ENCODE assay signal across 20 cellular contexts in the genomic region with DNA sequence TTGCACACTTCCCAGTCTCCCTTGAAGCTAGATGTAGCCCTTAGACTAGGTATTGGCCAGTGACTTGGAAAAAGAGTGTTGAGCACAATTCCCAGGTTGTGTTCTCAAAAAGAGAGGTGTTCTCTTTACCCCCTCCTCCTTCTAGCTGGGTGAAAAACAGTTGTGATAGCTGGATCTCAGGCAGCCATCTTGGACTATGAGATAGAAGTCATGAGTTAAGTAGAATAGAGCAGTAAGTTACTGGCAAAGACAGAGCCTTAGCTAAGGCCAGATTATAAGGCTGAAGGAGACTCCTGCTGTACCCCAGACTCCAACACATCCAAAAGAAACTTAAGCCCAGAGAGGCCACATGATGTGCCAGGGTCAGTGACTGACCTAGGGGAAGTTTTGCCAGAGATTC. TPM values are rescaled to one million over a fixed set of nuclear protein-coding genes. Genes with fewer than 3 reads are reported as not detected.
"Had no signal": no experiment of that assay in that cellular context is flagged by ENCODE, and none has a peak within 500 bp of the region (broad histone marks: within the 10 kb centered on the region; RNA-seq: fewer than 3 reads in every experiment).

No MANE protein-coding gene starts in this region.

- H3K9me3 Mint-ChIP-seq: activated naive CD4-positive, alpha-beta T cell treated with anti-CD3 and anti-CD28 coated beads, Interleukin-2, amount 10 ng/mL, durations not matched to agents 7 days and 5 days; activated T-cell treated with anti-CD3 and anti-CD28 coated beads, Interleukin-2, amount 50 U/mL, for 24 hours; stimulated activated effector memory CD8-positive, alpha-beta T cell treated with anti-CD3 and anti-CD28 coated beads, Interleukin-12 subunit alpha, Interleukin-12 subunit beta, amount 100 ng/mL, for 72 hours had no signal

- H3K27ac Mint-ChIP-seq: activated CD4-positive, alpha-beta memory T cell treated with anti-CD3 and anti-CD28 coated beads for 36 hours; activated CD4-positive, alpha-beta T cell treated with anti-CD3 and anti-CD28 coated beads for 36 hours; activated CD8-positive, alpha-beta memory T cell treated with anti-CD3 and anti-CD28 coated beads, Interleukin-2, amount 10 ng/mL, durations not matched to agents 7 days and 5 days; activated naive CD4-positive, alpha-beta T cell treated with anti-CD3 and anti-CD28 coated beads, Interleukin-2, amount 10 ng/mL, durations not matched to agents 7 days and 5 days; activated T-cell treated with anti-CD3 and anti-CD28 coated beads, Interleukin-2, amount 50 U/mL, for 24 hours; stimulated activated effector memory CD8-positive, alpha-beta T cell treated with anti-CD3 and anti-CD28 coated beads, Interleukin-12 subunit alpha, Interleukin-12 subunit beta, amount 100 ng/mL, for 72 hours had no signal

- H3K36me3 ChIP-seq: esophagus squamous epithelium, neutrophil, thyroid gland had no signal

- ATAC-seq: activated CD4-positive, alpha-beta T cell treated with anti-CD3 and anti-CD28 coated beads for 36 hours; activated CD8-positive, alpha-beta memory T cell treated with anti-CD3 and anti-CD28 coated beads, Interleukin-2, amount 10 ng/mL, durations not matched to agents 7 days and 5 days; stimulated activated effector memory CD8-positive, alpha-beta T cell treated with anti-CD3 and anti-CD28 coated beads, Interleukin-12 subunit alpha, Interleukin-12 subunit beta, amount 100 ng/mL, for 72 hours had no signal

- H3K4me1 Mint-ChIP-seq: activated CD4-positive, alpha-beta T cell treated with anti-CD3 and anti-CD28 coated beads for 36 hours; activated CD8-positive, alpha-beta memory T cell treated with anti-CD3 and anti-CD28 coated beads, Interleukin-2, amount 10 ng/mL, durations not matched to agents 7 days and 5 days; activated naive CD4-positive, alpha-beta T cell treated with anti-CD3 and anti-CD28 coated beads, Interleukin-2, amount 10 ng/mL, durations not matched to agents 7 days and 5 days; stimulated activated effector memory CD8-positive, alpha-beta T cell treated with anti-CD3 and anti-CD28 coated beads, Interleukin-12 subunit alpha, Interleukin-12 subunit beta, amount 100 ng/mL, for 72 hours had no signal

- H3K9me3 ChIP-seq: esophagus squamous epithelium, neutrophil, thyroid gland had no signal

- H3K27ac ChIP-seq: esophagus squamous epithelium, neutrophil, thyroid gland had no signal

- H3K4me3 ChIP-seq: coronary artery, esophagus squamous epithelium, thyroid gland had no signal

- H3K27me3 ChIP-seq: thyroid gland had no signal

- H3K4me3 Mint-ChIP-seq: activated CD4-positive, alpha-beta memory T cell treated with anti-CD3 and anti-CD28 coated beads for 36 hours; activated CD4-positive, alpha-beta T cell treated with anti-CD3 and anti-CD28 coated beads for 36 hours; activated CD8-positive, alpha-beta memory T cell treated with anti-CD3 and anti-CD28 coated beads, Interleukin-2, amount 10 ng/mL, durations not matched to agents 7 days and 5 days; activated naive CD4-positive, alpha-beta T cell treated with anti-CD3 and anti-CD28 coated beads, Interleukin-2, amount 10 ng/mL, durations not matched to agents 7 days and 5 days; activated T-cell treated with anti-CD3 and anti-CD28 coated beads, Interleukin-2, amount 50 U/mL, for 24 hours; stimulated activated effector memory CD8-positive, alpha-beta T cell treated with anti-CD3 and anti-CD28 coated beads, Interleukin-12 subunit alpha, Interleukin-12 subunit beta, amount 100 ng/mL, for 72 hours had no signal

- FAIRE-seq: urothelium cell line had no signal

- DNase-seq: activated CD4-positive, alpha-beta memory T cell treated with anti-CD3 and anti-CD28 coated beads for 36 hours; activated CD4-positive, alpha-beta T cell treated with anti-CD3 and anti-CD28 coated beads for 36 hours; activated CD8-positive, alpha-beta memory T cell treated with anti-CD3 and anti-CD28 coated beads, Interleukin-2, amount 10 ng/mL, durations not matched to agents 7 days and 5 days; activated naive CD4-positive, alpha-beta T cell treated with anti-CD3 and anti-CD28 coated beads, Interleukin-2, amount 10 ng/mL, durations not matched to agents 7 days and 5 days; activated T-cell treated with anti-CD3 and anti-CD28 coated beads, Interleukin-2, amount 50 U/mL, for 24 hours; caudate nucleus; effector CD4-positive, alpha-beta T cell; esophagus squamous epithelium; hypothalamus; stimulated activated CD4-positive, alpha-beta T cell treated with anti-CD3 and anti-CD28 coated beads, Interleukin-12 subunit alpha, Interleukin-12 subunit beta, amount 100 ng/mL, for 4 hours; stimulated activated CD4-positive, alpha-beta T cell treated with anti-CD3 and anti-CD28 coated beads, Interleukin-2, amount 100 ng/mL, for 24 hours; T-helper 1 cell; thyroid gland; WERI-Rb-1 had no signal

- H3K36me3 Mint-ChIP-seq: activated CD4-positive, alpha-beta memory T cell treated with anti-CD3 and anti-CD28 coated beads for 36 hours; activated CD8-positive, alpha-beta memory T cell treated with anti-CD3 and anti-CD28 coated beads, Interleukin-2, amount 10 ng/mL, durations not matched to agents 7 days and 5 days; activated naive CD4-positive, alpha-beta T cell treated with anti-CD3 and anti-CD28 coated beads, Interleukin-2, amount 10 ng/mL, durations not matched to agents 7 days and 5 days; stimulated activated effector memory CD8-positive, alpha-beta T cell treated with anti-CD3 and anti-CD28 coated beads, Interleukin-12 subunit alpha, Interleukin-12 subunit beta, amount 100 ng/mL, for 72 hours had no signal

RNA-seq across cellular contexts. Expression of a gene that starts 8.1 kb away (rescaled TPM):
- total RNA-seq: activated CD4-positive, alpha-beta memory T cell treated with anti-CD3 and anti-CD28 coated beads for 36 hours; activated CD4-positive, alpha-beta T cell treated with anti-CD3 and anti-CD28 coated beads for 36 hours; thyroid gland had no signal

RNA-seq across cellular contexts. Expression of a gene that starts 25.4 kb away (rescaled TPM):
- total RNA-seq: activated CD4-positive, alpha-beta memory T cell treated with anti-CD3 and anti-CD28 coated beads for 36 hours; activated CD4-positive, alpha-beta T cell treated with anti-CD3 and anti-CD28 coated beads for 36 hours; activated CD8-positive, alpha-beta memory T cell treated with anti-CD3 and anti-CD28 coated beads, Interleukin-2, amount 10 ng/mL, durations not matched to agents 7 days and 5 days; esophagus squamous epithelium; lower leg skin; renal cortical epithelial cell had no signal

RNA-seq across cellular contexts. Expression of a gene that starts 37.2 kb away (rescaled TPM):
- total RNA-seq: activated CD4-positive, alpha-beta memory T cell treated with anti-CD3 and anti-CD28 coated beads for 36 hours; activated CD4-positive, alpha-beta T cell treated with anti-CD3 and anti-CD28 coated beads for 36 hours; activated CD8-positive, alpha-beta memory T cell treated with anti-CD3 and anti-CD28 coated beads, Interleukin-2, amount 10 ng/mL, durations not matched to agents 7 days and 5 days had no signal
